Comparison of ENCODE assay signal across 12 cellular contexts in the genomic region with DNA sequence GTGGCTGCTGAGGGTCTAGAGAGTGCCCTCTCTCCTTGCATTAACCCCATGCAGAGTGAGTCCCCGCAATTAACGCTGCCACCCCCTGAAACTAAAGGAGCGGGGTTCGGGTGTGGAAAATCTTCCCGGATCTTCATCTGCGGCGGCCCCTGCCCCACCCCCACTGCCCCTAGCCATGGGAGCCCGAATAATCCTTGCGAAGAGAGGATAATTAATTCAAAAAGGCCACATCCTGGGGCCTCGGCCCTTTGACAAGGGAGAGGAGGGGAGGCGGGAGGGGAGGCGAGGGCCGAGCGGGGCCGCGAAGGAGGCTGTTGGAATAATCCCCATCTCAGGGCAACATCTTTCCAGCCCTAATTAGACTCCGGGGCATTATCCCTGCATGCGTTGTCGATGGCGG.
DNase-seq lines count a peak whose midpoint lies in the region; ATAC-seq and TF ChIP-seq lines count a peak whose summit lies in the region.
"Had no signal": no experiment of that assay in that cellular context is flagged by ENCODE, and none has a peak within 500 bp of the region (broad histone marks: within the 10 kb centered on the region; RNA-seq: fewer than 3 reads in every experiment).

No MANE protein-coding gene starts in this region.

- H3K9me3 ChIP-seq in T-helper 17 cell (ENCODE audit: control insufficient read depth, low read length, poor library complexity, severe bottlenecking) (no peaks in the 10 kb centered on the region), psoas muscle (no peaks in the 10 kb centered on the region)

- H3K4me1 ChIP-seq in psoas muscle = peaks cover 10% of the 10 kb centered on the region

- no peak for ATAC-seq in T-helper 17 cell
- peak; percentile 14 to 44 for ATAC-seq in left cardiac atrium
- peak in 2 of 4 donors; percentile 5 to 13 for ATAC-seq in psoas muscle
- no peak for ATAC-seq in HG03135 (IDR thresholded peaks at IDR 0.05; ENCODE audit: unreplicated experiment)

- peaks cover 0 to 10% (median 9%) of the 10 kb centered on the region in 3 donors for H3K27me3 ChIP-seq in psoas muscle (ENCODE audit: insufficient read depth in 3 of 3, low read length in 2 of 3)

- H3K27ac Mint-ChIP-seq in T-helper 17 cell = no peak overlapping the region
- H3K27ac Mint-ChIP-seq: activated B cell treated with CpG ODN at 0.5 μM for 24 hours had no signal

- 26 to 31% (median 30%) methylated on average over 20 of the region's 20 CpGs for WGBS in psoas muscle, 3 donors

- DNase-seq in D341Med (ENCODE audit: low spot score) = peak; percentile 83
- DNase-seq in T-helper 17 cell = no peak
- no peak for DNase-seq in left cardiac atrium
- no peak for DNase-seq in psoas muscle
- DNase-seq in NCI-H2081 treated with DMSO at 0.1 percent for 48 hours (lab: John Stamatoyannopoulos, UW) = no peak
- no peak for DNase-seq in activated CD4-positive, alpha-beta T cell treated with anti-CD3 and anti-CD28 coated beads for 4 hours
- no peak for DNase-seq in mucosa of gallbladder (ENCODE audit: low spot score)
- DNase-seq: activated B cell treated with CpG ODN at 0.5 μM for 24 hours; activated naive CD4-positive, alpha-beta T cell treated with anti-CD3 and anti-CD28 coated beads, Interleukin-2, amount 50 U/mL, for 16 hours; DMS153; NCI-H2171 treated with DMSO at 0.1 percent for 48 hours had no signal

- no peaks in the 10 kb centered on the region for H3K36me3 ChIP-seq in psoas muscle (ENCODE audit: insufficient read depth in 1 of 2, low read depth in 1 of 2)

- H3K27ac ChIP-seq in psoas muscle = no peak overlapping the region

- intact Hi-C loops in left cardiac atrium (cut with DNase I) = no loop called here
- intact Hi-C loops in psoas muscle (cut with DNase I) = no loop called here

- H3K4me1 Mint-ChIP-seq in T-helper 17 cell = peaks cover 8% of the 10 kb centered on the region

- H3K36me3 Mint-ChIP-seq in T-helper 17 cell (ENCODE audit: low read depth) = peaks cover 3% of the 10 kb centered on the region

- peak overlapping the region; percentile 41 for H3K4me3 Mint-ChIP-seq in T-helper 17 cell

- no peak for TF ChIP-seq CTCF in psoas muscle (IDR thresholded peaks at IDR 0.05)

- H3K4me3 ChIP-seq in psoas muscle = peak overlapping the region; percentile 19

- H3K27me3 Mint-ChIP-seq in T-helper 17 cell = peaks cover 34% of the 10 kb centered on the region

Comparison
In these comparisons a context has a peak if more than half of its experiments do, and no peak if none do; other contexts are left out.
1. ATAC-seq: peak in left cardiac atrium (2 of 2); none in T-helper 17 cell (single experiment) and HG03135 (single experiment).